ENCODE assay signal across 14 cellular contexts in genomic region chr5:72584466-72584865, GRCh38.
DNase-seq lines count a peak whose midpoint lies in the region; ATAC-seq and TF ChIP-seq lines count a peak whose summit lies in the region.
"Had no signal": no experiment of that assay in that cellular context is flagged by ENCODE, and none has a peak within 500 bp of the region (broad histone marks: within the 10 kb centered on the region; RNA-seq: fewer than 3 reads in every experiment).

No MANE protein-coding gene starts in this region.

- H3K9me3 Mint-ChIP-seq in activated CD4-positive, alpha-beta T cell treated with anti-CD3 and anti-CD28 coated beads for 36 hours (ENCODE audit: low read depth): peaks cover under 1% of the 10 kb centered on the region
- peaks cover 3% of the 10 kb centered on the region for H3K9me3 Mint-ChIP-seq in progenitor cell of endocrine pancreas (ENCODE audit: low read depth)

- intact Hi-C loops in activated CD4-positive, alpha-beta T cell treated with anti-CD3 and anti-CD28 coated beads for 36 hours (cut with DNase I, micrococcal nuclease): no loop called here
- intact Hi-C loops in upper lobe of right lung (cut with DNase I): no loop called here

- H3K4me3 ChIP-seq in choroid plexus epithelial cell (ENCODE audit: low read depth, low read length): no peak overlapping the region
- H3K4me3 ChIP-seq in upper lobe of right lung: no peak overlapping the region
- no peak overlapping the region for H3K4me3 ChIP-seq in coronary artery
- H3K4me3 ChIP-seq: heart right ventricle had no signal

- POLR2A ChIA-PET in activated CD4-positive, alpha-beta T cell treated with anti-CD3 and anti-CD28 coated beads for 36 hours (lab: Charles Lee): no interaction called here

- DNase-seq in activated CD4-positive, alpha-beta T cell treated with anti-CD3 and anti-CD28 coated beads for 36 hours: no peak
- DNase-seq in activated CD4-positive, alpha-beta T cell treated with anti-CD3 and anti-CD28 coated beads for 4 hours: no peak
- DNase-seq in choroid plexus epithelial cell (ENCODE audit: low read depth) (peak; percentile 65), upper lobe of right lung (no peak), HUDEP-2 (lab: John Stamatoyannopoulos, UW; ENCODE audit: unreplicated experiment in 76 of 76) (no peak), coronary artery (ENCODE audit: low spot score) (no peak), progenitor cell of endocrine pancreas (ENCODE audit: low spot score, unreplicated experiment) (no peak)
- DNase-seq: activated CD8-positive, alpha-beta memory T cell treated with anti-CD3 and anti-CD28 coated beads for 24 hours; heart right ventricle; MM.1S; naive thymus-derived CD4-positive, alpha-beta T cell; stimulated activated CD4-positive, alpha-beta T cell treated with anti-CD3 and anti-CD28 coated beads, Interleukin-2, amount 100 ng/mL, for 48 hours had no signal

- peak; percentile 61 for ATAC-seq in activated CD4-positive, alpha-beta T cell treated with anti-CD3 and anti-CD28 coated beads for 36 hours
- ATAC-seq in HG02943 (IDR thresholded peaks at IDR 0.05; ENCODE audit: low read depth, unreplicated experiment) (peak; percentile 73), upper lobe of right lung (peak; percentile 65)
- ATAC-seq: naive thymus-derived CD4-positive, alpha-beta T cell had no signal

- TF ChIP-seq CTCF in choroid plexus epithelial cell (conservative IDR thresholded peaks at IDR 0.05; ENCODE audit: low read depth, low read length) (no peak), upper lobe of right lung (IDR thresholded peaks at IDR 0.05) (no peak), coronary artery (IDR thresholded peaks at IDR 0.05) (no peak), progenitor cell of endocrine pancreas (IDR thresholded peaks at IDR 0.05; ENCODE audit: unreplicated experiment) (no peak)

- H3K36me3 ChIP-seq in upper lobe of right lung: no peaks in the 10 kb centered on the region
- H3K36me3 ChIP-seq: heart right ventricle had no signal

- H3K4me3 Mint-ChIP-seq in activated CD4-positive, alpha-beta T cell treated with anti-CD3 and anti-CD28 coated beads for 36 hours: no peak overlapping the region
- H3K4me3 Mint-ChIP-seq in progenitor cell of endocrine pancreas (ENCODE audit: low read depth): no peak overlapping the region
- H3K4me3 Mint-ChIP-seq: naive thymus-derived CD4-positive, alpha-beta T cell; type B pancreatic cell had no signal

- no peaks in the 10 kb centered on the region for H3K9me3 ChIP-seq in upper lobe of right lung

- H3K4me1 ChIP-seq in upper lobe of right lung: no peaks in the 10 kb centered on the region

- CTCF ChIA-PET in activated CD4-positive, alpha-beta T cell treated with anti-CD3 and anti-CD28 coated beads for 36 hours (lab: Charles Lee): interaction anchor here (1.1 kb wide), 1 partner anchor 239 kb away, joined by 4 read pairs; no protein-coding TSS in a partner anchor

- H3K27ac ChIP-seq in upper lobe of right lung (no peak overlapping the region), coronary artery (no peak overlapping the region)
- H3K27ac ChIP-seq: heart right ventricle had no signal

- H3K27me3 ChIP-seq in upper lobe of right lung: no peaks in the 10 kb centered on the region
- H3K27me3 ChIP-seq: heart right ventricle had no signal

- peaks cover 16% of the 10 kb centered on the region for H3K27me3 Mint-ChIP-seq in activated CD4-positive, alpha-beta T cell treated with anti-CD3 and anti-CD28 coated beads for 36 hours
- peaks cover 7% of the 10 kb centered on the region for H3K27me3 Mint-ChIP-seq in progenitor cell of endocrine pancreas
- H3K27me3 Mint-ChIP-seq: type B pancreatic cell had no signal

- H3K36me3 Mint-ChIP-seq in activated CD4-positive, alpha-beta T cell treated with anti-CD3 and anti-CD28 coated beads for 36 hours (ENCODE audit: low read depth): no peaks in the 10 kb centered on the region
- no peaks in the 10 kb centered on the region for H3K36me3 Mint-ChIP-seq in progenitor cell of endocrine pancreas (ENCODE audit: insufficient read depth)
- H3K36me3 Mint-ChIP-seq: type B pancreatic cell had no signal

- H3K27ac Mint-ChIP-seq in activated CD4-positive, alpha-beta T cell treated with anti-CD3 and anti-CD28 coated beads for 36 hours: no peak overlapping the region
- H3K27ac Mint-ChIP-seq in progenitor cell of endocrine pancreas: no peak overlapping the region
- H3K27ac Mint-ChIP-seq: naive thymus-derived CD4-positive, alpha-beta T cell; type B pancreatic cell had no signal

- peaks cover 3% of the 10 kb centered on the region for H3K4me1 Mint-ChIP-seq in activated CD4-positive, alpha-beta T cell treated with anti-CD3 and anti-CD28 coated beads for 36 hours
- no peaks in the 10 kb centered on the region for H3K4me1 Mint-ChIP-seq in progenitor cell of endocrine pancreas (ENCODE audit: low read depth)
- H3K4me1 Mint-ChIP-seq: naive thymus-derived CD4-positive, alpha-beta T cell had no signal
